ENCODE assay signal across 11 cellular contexts in genomic region chr16:11114366-11115164, GRCh38.
A peak's percentile ranks its signal among the peaks of the same experiment; 100 is the strongest.
DNase-seq lines count a peak whose midpoint lies in the region; ATAC-seq and TF ChIP-seq lines count a peak whose summit lies in the region.
"Had no signal": no experiment of that assay in that cellular context is flagged by ENCODE, and none has a peak within 500 bp of the region (broad histone marks: within the 10 kb centered on the region; RNA-seq: fewer than 3 reads in every experiment).

No MANE protein-coding gene starts in this region.

- peak overlapping the region; percentile 40 for H3K4me3 Mint-ChIP-seq in activated T-helper 1 cell treated with anti-CD3 and anti-CD28 coated beads, Interleukin-12 subunit alpha, Interleukin-12 subunit beta, Interleukin-2, Interleukin-4 antibody, amounts not matched to agents 30 ng/mL and 10 ng/mL and 1 ng/mL, durations not matched to agents 14 hours and 24 hours and 36 hours
- peak overlapping the region; percentile 77 for H3K4me3 Mint-ChIP-seq in natural killer cell treated with Interleukin-12 subunit alpha and Interleukin-12 subunit beta and Interleukin-15 and Interleukin-18, amount 100 ng/mL, for 72 hours
- no peak overlapping the region for H3K4me3 Mint-ChIP-seq in progenitor cell of endocrine pancreas (ENCODE audit: low read depth)

- no peaks in the 10 kb centered on the region for H3K27me3 ChIP-seq in right cardiac atrium (ENCODE audit: control insufficient read depth, insufficient read depth)

- H3K27ac ChIP-seq in right cardiac atrium (ENCODE audit: low read length): no peak overlapping the region

- peaks cover 44% of the 10 kb centered on the region for H3K4me1 Mint-ChIP-seq in activated T-helper 1 cell treated with anti-CD3 and anti-CD28 coated beads, Interleukin-12 subunit alpha, Interleukin-12 subunit beta, Interleukin-2, Interleukin-4 antibody, amounts not matched to agents 30 ng/mL and 10 ng/mL and 1 ng/mL, durations not matched to agents 14 hours and 24 hours and 36 hours (ENCODE audit: low read depth)
- H3K4me1 Mint-ChIP-seq in natural killer cell treated with Interleukin-12 subunit alpha and Interleukin-12 subunit beta and Interleukin-15 and Interleukin-18, amount 100 ng/mL, for 72 hours (ENCODE audit: low read depth in 2 of 2): peaks cover 60 to 63% of the 10 kb centered on the region in 2 donors
- peaks cover 4% of the 10 kb centered on the region for H3K4me1 Mint-ChIP-seq in progenitor cell of endocrine pancreas (ENCODE audit: low read depth)

- 85% methylated on average over 15 of the region's 15 CpGs for WGBS in right cardiac atrium

- peak; percentile 47 for DNase-seq in CD1c-positive myeloid dendritic cell (ENCODE audit: extremely low spot score)
- DNase-seq in Kasumi-1 (lab: John Stamatoyannopoulos, UW): peak; percentile 56 to 60
- DNase-seq in activated T-helper 1 cell treated with anti-CD3 and anti-CD28 coated beads, Interleukin-12 subunit alpha, Interleukin-12 subunit beta, Interleukin-2, Interleukin-4 antibody, amounts not matched to agents 30 ng/mL and 10 ng/mL and 1 ng/mL, durations not matched to agents 14 hours and 24 hours and 36 hours (ENCODE audit: low spot score): peak; percentile 55
- DNase-seq in natural killer cell treated with Interleukin-12 subunit alpha and Interleukin-12 subunit beta and Interleukin-15 and Interleukin-18, amount 100 ng/mL, for 72 hours (ENCODE audit: low spot score): peak; percentile 85
- no peak for DNase-seq in progenitor cell of endocrine pancreas (ENCODE audit: low spot score, unreplicated experiment)
- no peak for DNase-seq in right cardiac atrium
- DNase-seq in RKO (ENCODE audit: low spot score): no peak
- no peak for DNase-seq in NCI-H2171 treated with DMSO at 0.1 percent for 48 hours (lab: John Stamatoyannopoulos, UW)
- DNase-seq: erythroblast, NCI-H69, occipital lobe had no signal

- peaks cover 9% of the 10 kb centered on the region for H3K9me3 Mint-ChIP-seq in activated T-helper 1 cell treated with anti-CD3 and anti-CD28 coated beads, Interleukin-12 subunit alpha, Interleukin-12 subunit beta, Interleukin-2, Interleukin-4 antibody, amounts not matched to agents 30 ng/mL and 10 ng/mL and 1 ng/mL, durations not matched to agents 14 hours and 24 hours and 36 hours
- H3K9me3 Mint-ChIP-seq in natural killer cell treated with Interleukin-12 subunit alpha and Interleukin-12 subunit beta and Interleukin-15 and Interleukin-18, amount 100 ng/mL, for 72 hours: no peaks in the 10 kb centered on the region
- H3K9me3 Mint-ChIP-seq in progenitor cell of endocrine pancreas (ENCODE audit: low read depth): no peaks in the 10 kb centered on the region

- H3K4me1 ChIP-seq in right cardiac atrium (ENCODE audit: control insufficient read depth, insufficient read depth, low read length): peaks cover 2% of the 10 kb centered on the region

- H3K27ac Mint-ChIP-seq in activated T-helper 1 cell treated with anti-CD3 and anti-CD28 coated beads, Interleukin-12 subunit alpha, Interleukin-12 subunit beta, Interleukin-2, Interleukin-4 antibody, amounts not matched to agents 30 ng/mL and 10 ng/mL and 1 ng/mL, durations not matched to agents 14 hours and 24 hours and 36 hours: peak overlapping the region; percentile 88
- H3K27ac Mint-ChIP-seq in natural killer cell treated with Interleukin-12 subunit alpha and Interleukin-12 subunit beta and Interleukin-15 and Interleukin-18, amount 100 ng/mL, for 72 hours: peak overlapping the region; percentile 90 to 92
- no peak overlapping the region for H3K27ac Mint-ChIP-seq in progenitor cell of endocrine pancreas

- no peak overlapping the region for H3K4me3 ChIP-seq in right cardiac atrium (ENCODE audit: low read length)

- no peaks in the 10 kb centered on the region for H3K9me3 ChIP-seq in right cardiac atrium (ENCODE audit: control insufficient read depth, low read length)

- H3K36me3 Mint-ChIP-seq in activated T-helper 1 cell treated with anti-CD3 and anti-CD28 coated beads, Interleukin-12 subunit alpha, Interleukin-12 subunit beta, Interleukin-2, Interleukin-4 antibody, amounts not matched to agents 30 ng/mL and 10 ng/mL and 1 ng/mL, durations not matched to agents 14 hours and 24 hours and 36 hours (ENCODE audit: low read depth): peaks cover 40% of the 10 kb centered on the region
- peaks cover 18% of the 10 kb centered on the region for H3K36me3 Mint-ChIP-seq in natural killer cell treated with Interleukin-12 subunit alpha and Interleukin-12 subunit beta and Interleukin-15 and Interleukin-18, amount 100 ng/mL, for 72 hours
- peaks cover 5% of the 10 kb centered on the region for H3K36me3 Mint-ChIP-seq in progenitor cell of endocrine pancreas (ENCODE audit: insufficient read depth)

- no peaks in the 10 kb centered on the region for H3K27me3 Mint-ChIP-seq in activated T-helper 1 cell treated with anti-CD3 and anti-CD28 coated beads, Interleukin-12 subunit alpha, Interleukin-12 subunit beta, Interleukin-2, Interleukin-4 antibody, amounts not matched to agents 30 ng/mL and 10 ng/mL and 1 ng/mL, durations not matched to agents 14 hours and 24 hours and 36 hours (ENCODE audit: insufficient read depth)
- H3K27me3 Mint-ChIP-seq in natural killer cell treated with Interleukin-12 subunit alpha and Interleukin-12 subunit beta and Interleukin-15 and Interleukin-18, amount 100 ng/mL, for 72 hours: no peaks in the 10 kb centered on the region
- H3K27me3 Mint-ChIP-seq in progenitor cell of endocrine pancreas: no peaks in the 10 kb centered on the region

- no peak for TF ChIP-seq CTCF in progenitor cell of endocrine pancreas (IDR thresholded peaks at IDR 0.05; ENCODE audit: unreplicated experiment)

- intact Hi-C loops in activated T-helper 1 cell treated with anti-CD3 and anti-CD28 coated beads, Interleukin-12 subunit alpha, Interleukin-12 subunit beta, Interleukin-2, Interleukin-4 antibody, amounts not matched to agents 30 ng/mL and 10 ng/mL and 1 ng/mL, durations not matched to agents 14 hours and 24 hours and 36 hours (cut with micrococcal nuclease): loop anchor here (1.0 to 2.0 kb wide), 4 partner anchors 9 to 126 kb away; no protein-coding TSS in a partner anchor
- intact Hi-C loops in right cardiac atrium (cut with DNase I): no loop called here

- ATAC-seq in natural killer cell treated with Interleukin-12 subunit alpha and Interleukin-12 subunit beta and Interleukin-15 and Interleukin-18, amount 100 ng/mL, for 72 hours: peak; percentile 90 to 91
- ATAC-seq in right cardiac atrium: no peak

Comparison
In these comparisons a context has a peak if more than half of its experiments do, and no peak if none do; other contexts are left out.
1. DNase-seq: peak in CD1c-positive myeloid dendritic cell (single experiment), Kasumi-1 (2 of 2), activated T-helper 1 cell treated with anti-CD3 and anti-CD28 coated beads, Interleukin-12 subunit alpha, Interleukin-12 subunit beta, Interleukin-2, Interleukin-4 antibody, amounts not matched to agents 30 ng/mL and 10 ng/mL and 1 ng/mL, durations not matched to agents 14 hours and 24 hours and 36 hours (single experiment) and natural killer cell treated with Interleukin-12 subunit alpha and Interleukin-12 subunit beta and Interleukin-15 and Interleukin-18, amount 100 ng/mL, for 72 hours (single experiment); none in progenitor cell of endocrine pancreas (single experiment), right cardiac atrium (0 of 3), RKO (single experiment) and NCI-H2171 treated with DMSO at 0.1 percent for 48 hours (single experiment).
2. ATAC-seq: peak in natural killer cell treated with Interleukin-12 subunit alpha and Interleukin-12 subunit beta and Interleukin-15 and Interleukin-18, amount 100 ng/mL, for 72 hours (2 of 2); none in right cardiac atrium (0 of 2).